In the genomic region with DNA sequence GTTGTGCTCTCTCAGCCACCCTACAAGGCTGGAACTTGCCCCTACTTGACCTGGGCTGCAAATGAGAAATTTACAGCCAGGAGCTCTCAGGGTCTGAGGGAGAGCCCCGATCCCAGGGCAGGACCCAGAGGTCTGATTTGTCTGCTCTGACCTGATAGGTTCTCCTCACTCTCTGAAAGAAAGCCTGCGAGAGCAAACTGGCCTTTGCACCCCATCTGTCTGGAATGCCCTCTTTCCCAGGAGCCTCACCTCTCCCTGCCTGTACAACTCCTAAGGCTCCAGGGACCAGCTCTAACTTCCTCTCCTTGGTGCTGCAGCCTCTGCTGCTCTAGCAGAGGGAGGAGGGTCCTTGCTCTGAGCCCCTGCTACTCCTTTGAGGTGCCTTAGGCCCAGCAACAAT, we compare ENCODE assay signal across 23 cellular contexts.
"Had no signal": no experiment of that assay in that cellular context is flagged by ENCODE, and none has a peak within 500 bp of the region (broad histone marks: within the 10 kb centered on the region; RNA-seq: fewer than 3 reads in every experiment).

No MANE protein-coding gene starts in this region.

- H3K36me3 ChIP-seq: MG63, SJSA1 had no signal

- H3K4me1 ChIP-seq: SJSA1 had no signal

- H3K9me3 ChIP-seq: MG63, SJSA1 had no signal

- H3K27ac ChIP-seq: SJSA1, SK-N-MC had no signal

- H3K4me3 ChIP-seq: MG63, SJSA1, SK-N-MC had no signal

- DNase-seq: IMR-90, Karpas-422, KG1, MG63, NCI-H1092, NCI-H1105 treated with DMSO at 0.1 percent for 48 hours, NCI-H1417 treated with DMSO at 0.1 percent for 48 hours, NCI-H146, NCI-H1694 treated with DMSO at 0.1 percent for 48 hours, NCI-H2029, NCI-H2081 treated with DMSO at 0.1 percent for 48 hours, NCI-H2171, NCI-H226, NCI-H446, NCI-H510A, NCI-H524 treated with DMSO at 0.1 percent for 48 hours, NCI-H69, NCI-H774, Right ventricle myocardium superior, RPMI8226, SIG-M5 had no signal

- H3K27me3 ChIP-seq: SJSA1 had no signal
